Comparison of ENCODE assay signal across 30 cellular contexts in the genomic region with DNA sequence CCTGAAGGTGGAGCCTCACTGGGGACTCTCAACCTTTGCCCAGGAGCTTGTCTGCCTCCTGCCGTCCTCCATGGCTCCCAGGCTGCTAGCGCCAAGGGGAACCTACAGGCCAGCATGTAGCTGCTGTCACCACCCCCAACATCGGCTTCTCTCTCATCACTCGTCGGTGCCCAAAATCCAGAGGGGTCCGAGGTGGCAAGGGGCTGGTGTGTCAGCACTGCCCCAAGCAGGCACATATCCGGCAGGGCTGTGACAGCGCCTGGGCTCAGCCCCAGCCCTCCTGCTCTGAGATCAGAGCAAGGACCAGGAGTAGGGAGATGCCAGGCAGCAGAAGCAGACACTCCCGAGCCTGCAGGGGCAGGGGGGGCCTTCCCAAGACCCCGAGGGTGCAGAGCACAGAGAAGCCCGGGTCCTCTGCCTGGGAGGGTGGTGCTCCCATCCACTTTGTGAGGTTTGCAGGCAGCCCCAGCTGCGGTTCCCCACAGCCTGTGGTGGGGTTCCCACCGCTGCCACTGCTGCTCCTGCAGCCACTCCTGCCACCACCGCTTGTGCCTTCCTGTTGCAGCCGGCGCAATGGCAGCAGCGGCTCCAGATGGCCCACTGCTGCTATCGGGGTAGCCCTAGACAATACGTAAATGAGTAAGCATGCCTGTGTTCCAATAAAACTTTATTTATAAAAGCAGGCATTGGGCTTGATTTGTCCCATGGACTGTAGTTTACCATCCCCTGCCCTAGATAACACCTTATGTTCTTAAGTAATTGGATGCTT.
"Had no signal": no experiment of that assay in that cellular context is flagged by ENCODE, and none has a peak within 500 bp of the region (broad histone marks: within the 10 kb centered on the region; RNA-seq: fewer than 3 reads in every experiment).

No MANE protein-coding gene starts in this region.

- H3K9me3 ChIP-seq: adrenal gland, MG63, SJCRH30, SK-N-SH had no signal

- H3K27ac ChIP-seq: adrenal gland, SJCRH30, VCaP had no signal

- H3K4me1 ChIP-seq: adrenal gland, SJCRH30 had no signal

- H3K27me3 ChIP-seq: adrenal gland, MG63, SJCRH30 had no signal

- H3K4me3 ChIP-seq: adrenal gland, MG63, SJCRH30 had no signal

- H3K36me3 ChIP-seq: adrenal gland, MG63, SJCRH30 had no signal

- H3K27ac Mint-ChIP-seq: activated CD4-positive, alpha-beta memory T cell treated with anti-CD3 and anti-CD28 coated beads, Interleukin-2, amount 10 ng/mL, durations not matched to agents 7 days and 5 days; activated naive CD4-positive, alpha-beta T cell treated with anti-CD3 and anti-CD28 coated beads, Interleukin-2, amount 10 ng/mL, durations not matched to agents 7 days and 5 days; activated naive CD8-positive, alpha-beta T cell treated with anti-CD3 and anti-CD28 coated beads, Interleukin-2, amount 10 ng/mL, durations not matched to agents 7 days and 5 days; activated T-helper 17 cell treated with anti-CD3 and anti-CD28 coated beads, Interleukin-2, amount 50 U/mL, for 72 hours had no signal

- H3K36me3 Mint-ChIP-seq: activated naive CD4-positive, alpha-beta T cell treated with anti-CD3 and anti-CD28 coated beads, Interleukin-2, amount 10 ng/mL, durations not matched to agents 7 days and 5 days; activated naive CD8-positive, alpha-beta T cell treated with anti-CD3 and anti-CD28 coated beads, Interleukin-2, amount 10 ng/mL, durations not matched to agents 7 days and 5 days had no signal

- DNase-seq: activated CD4-positive, alpha-beta memory T cell treated with anti-CD3 and anti-CD28 coated beads, Interleukin-2, amount 10 ng/mL, durations not matched to agents 7 days and 5 days; activated CD4-positive, alpha-beta T cell treated with anti-CD3 and anti-CD28 coated beads, Interleukin-2, amount 50 U/mL, for 1 hour; activated CD4-positive, CD25-positive, alpha-beta regulatory T cell; activated gamma-delta T cell; activated naive CD4-positive, alpha-beta T cell treated with anti-CD3 and anti-CD28 coated beads, Interleukin-2, amount 10 ng/mL, durations not matched to agents 7 days and 5 days; activated naive CD8-positive, alpha-beta T cell treated with anti-CD3 and anti-CD28 coated beads, Interleukin-2, amount 10 ng/mL, durations not matched to agents 7 days and 5 days; activated T-cell treated with anti-CD3 and anti-CD28 coated beads for 4 hours; activated T-cell treated with anti-CD3 and anti-CD28 coated beads, Interleukin-2, amount 50 U/mL, for 48 hours; adrenal gland; anterior cingulate cortex; caudate nucleus; MG63; MV-4-11; NCI-H1092 treated with DMSO at 0.1 percent for 48 hours; NCI-H1417 treated with DMSO at 0.1 percent for 48 hours; NCI-H1694; NCI-H2029; NCI-H345; NCI-H510A; NCI-H526 treated with DMSO at 0.1 percent for 48 hours; NCI-H82; NK-92 treated with Interleukin-12 subunit alpha and Interleukin-12 subunit beta, amount 100 ng/mL, for 24 hours; OCI-M1; Right ventricle myocardium superior; RPMI8226; SJCRH30; SK-N-SH had no signal

- ATAC-seq: activated T-helper 17 cell treated with anti-CD3 and anti-CD28 coated beads, Interleukin-2, amount 50 U/mL, for 72 hours; Panc1 had no signal
